In genomic region chr1:33537885-33538284, GRCh38 we compare ENCODE assay signal across 3 cellular contexts.
TF ChIP-seq lines count a peak whose summit lies in the region.

No MANE protein-coding gene starts in this region.

TF ChIP-seq in HepG2, 621 proteins besides CTCF, POLR2A, EP300 and RAD21:
- TF ChIP-seq ZNF629 (CRISPR knock-in tag; conservative IDR thresholded peaks at IDR 0.05) (no peak), CREB1 (IDR thresholded peaks at IDR 0.05) (peak; percentile 30; the same call in 1 of the 2 replicates), CREB1 (CRISPR knock-in tag; IDR thresholded peaks at IDR 0.05) (no peak), KLF9 (CRISPR knock-in tag; IDR thresholded peaks at IDR 0.05; ENCODE audit: low read depth) (no peak), ZBTB37 (CRISPR knock-in tag; IDR thresholded peaks at IDR 0.05) (no peak), ATF7 (IDR thresholded peaks at IDR 0.05) (peak; percentile 89), ATF7 (CRISPR knock-in tag; IDR thresholded peaks at IDR 0.05) (no peak), RFX1 (IDR thresholded peaks at IDR 0.05) (no peak), KDM4B (CRISPR knock-in tag; IDR thresholded peaks at IDR 0.05) (no peak), FOXM1 (CRISPR knock-in tag; IDR thresholded peaks at IDR 0.05) (no peak), MAF1 (CRISPR knock-in tag; IDR thresholded peaks at IDR 0.05; ENCODE audit: borderline replicate concordance) (no peak)

TF ChIP-seq in HEK293, 187 proteins besides CTCF, POLR2A, EP300 and RAD21:
- TF ChIP-seq SCRT2 (tag by site-specific recombination; IDR thresholded peaks at IDR 0.05), result peak; percentile 78
- TF ChIP-seq, protein P1, sequence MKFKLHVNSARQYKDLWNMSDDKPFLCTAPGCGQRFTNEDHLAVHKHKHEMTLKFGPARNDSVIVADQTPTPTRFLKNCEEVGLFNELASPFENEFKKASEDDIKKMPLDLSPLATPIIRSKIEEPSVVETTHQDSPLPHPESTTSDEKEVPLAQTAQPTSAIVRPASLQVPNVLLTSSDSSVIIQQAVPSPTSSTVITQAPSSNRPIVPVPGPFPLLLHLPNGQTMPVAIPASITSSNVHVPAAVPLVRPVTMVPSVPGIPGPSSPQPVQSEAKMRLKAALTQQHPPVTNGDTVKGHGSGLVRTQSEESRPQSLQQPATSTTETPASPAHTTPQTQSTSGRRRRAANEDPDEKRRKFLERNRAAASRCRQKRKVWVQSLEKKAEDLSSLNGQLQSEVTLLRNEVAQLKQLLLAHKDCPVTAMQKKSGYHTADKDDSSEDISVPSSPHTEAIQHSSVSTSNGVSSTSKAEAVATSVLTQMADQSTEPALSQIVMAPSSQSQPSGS (tag by site-specific recombination; IDR thresholded peaks at IDR 0.05; ENCODE audit: low read depth), result peak; percentile 49
- TF ChIP-seq ZNF549 (tag by site-specific recombination; IDR thresholded peaks at IDR 0.05), result no peak
- TF ChIP-seq ZNF426 (tag by site-specific recombination; IDR thresholded peaks at IDR 0.05), result no peak
- no peak for TF ChIP-seq ZNF664 (tag by site-specific recombination; IDR thresholded peaks at IDR 0.05)
- no peak for TF ChIP-seq ZNF518A (tag by site-specific recombination; conservative IDR thresholded peaks at IDR 0.05; ENCODE audit: low read depth)
- TF ChIP-seq ZNF324 (tag by site-specific recombination; IDR thresholded peaks at IDR 0.05), result no peak
- peak; percentile 74; the same call in 1 of the 2 replicates for TF ChIP-seq SCRT1 (tag by site-specific recombination; IDR thresholded peaks at IDR 0.05; ENCODE audit: borderline replicate concordance)

TF ChIP-seq in K562, 482 proteins besides CTCF, POLR2A, EP300 and RAD21:
- TF ChIP-seq ATF3 (IDR thresholded peaks at IDR 0.05), result peak; percentile 22; the same call in 1 of the 2 replicates
- TF ChIP-seq ATF3 (CRISPR knock-in tag; conservative IDR thresholded peaks at IDR 0.05), result no peak
- TF ChIP-seq JUNB (CRISPR knock-in tag; conservative IDR thresholded peaks at IDR 0.05), result no peak
- no peak for TF ChIP-seq KAT8 (IDR thresholded peaks at IDR 0.05; ENCODE audit: low read depth)
- TF ChIP-seq MLLT1 (IDR thresholded peaks at IDR 0.05), result no peak
- TF ChIP-seq, protein P2, sequence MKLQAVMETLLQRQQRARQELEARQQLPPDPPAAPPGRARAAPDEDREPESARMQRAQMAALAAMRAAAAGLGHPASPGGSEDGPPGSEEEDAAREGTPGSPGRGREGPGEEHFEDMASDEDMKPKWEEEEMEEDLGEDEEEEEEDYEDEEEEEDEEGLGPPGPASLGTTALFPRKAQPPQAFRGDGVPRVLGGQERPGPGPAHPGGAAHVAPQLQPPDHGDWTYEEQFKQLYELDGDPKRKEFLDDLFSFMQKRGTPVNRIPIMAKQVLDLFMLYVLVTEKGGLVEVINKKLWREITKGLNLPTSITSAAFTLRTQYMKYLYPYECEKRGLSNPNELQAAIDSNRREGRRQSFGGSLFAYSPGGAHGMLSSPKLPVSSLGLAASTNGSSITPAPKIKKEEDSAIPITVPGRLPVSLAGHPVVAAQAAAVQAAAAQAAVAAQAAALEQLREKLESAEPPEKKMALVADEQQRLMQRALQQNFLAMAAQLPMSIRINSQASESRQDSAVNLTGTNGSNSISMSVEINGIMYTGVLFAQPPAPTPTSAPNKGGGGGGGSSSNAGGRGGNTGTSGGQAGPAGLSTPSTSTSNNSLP (IDR thresholded peaks at IDR 0.05; ENCODE audit: borderline replicate concordance, low read depth, low read length), result no peak
- no peak for TF ChIP-seq CREB5 (CRISPR knock-in tag; IDR thresholded peaks at IDR 0.05)
- no peak for TF ChIP-seq PTBP1 (IDR thresholded peaks at IDR 0.05; ENCODE audit: low read depth, low read length)
- TF ChIP-seq PHF8 (IDR thresholded peaks at IDR 0.05; ENCODE audit: borderline replicate concordance, low read length), result no peak
